9 cellular contexts compared by ENCODE assay signal in the genomic region with DNA sequence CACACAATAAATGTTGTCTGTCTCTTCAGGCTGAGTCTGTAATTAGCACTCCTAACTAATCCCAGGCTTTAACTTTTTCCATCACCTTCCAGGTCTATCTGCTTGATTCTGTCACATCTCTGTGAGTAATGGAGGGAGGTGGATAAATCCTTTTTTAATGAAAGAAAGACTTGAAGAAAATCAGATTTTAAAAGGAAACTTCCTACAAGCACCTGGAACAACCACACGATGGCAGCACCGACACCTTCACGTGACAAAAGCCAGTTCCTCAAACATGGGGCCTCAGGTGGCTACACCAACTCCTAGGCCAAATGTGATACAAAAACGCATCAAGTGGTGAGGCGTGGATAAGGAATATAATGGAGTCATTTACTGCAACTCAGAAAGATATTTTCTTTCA. TPM values are rescaled to one million over a fixed set of nuclear protein-coding genes. Genes with fewer than 3 reads are reported as not detected.
DNase-seq lines count a peak whose midpoint lies in the region; ATAC-seq and TF ChIP-seq lines count a peak whose summit lies in the region.
"Had no signal": no experiment of that assay in that cellular context is flagged by ENCODE, and none has a peak within 500 bp of the region (broad histone marks: within the 10 kb centered on the region; RNA-seq: fewer than 3 reads in every experiment).

No MANE protein-coding gene starts in this region.

- H3K27me3 ChIP-seq in endodermal cell (ENCODE audit: control insufficient read depth, insufficient read depth, low read length, poor library complexity, severe bottlenecking) (no peaks in the 10 kb centered on the region), parathyroid adenoma (ENCODE audit: control insufficient read depth, insufficient read depth, low read length) (no peaks in the 10 kb centered on the region), gastroesophageal sphincter (no peaks in the 10 kb centered on the region)

- no peaks in the 10 kb centered on the region for H3K4me1 ChIP-seq in HEK293 (ENCODE audit: control insufficient read depth, insufficient read depth, low read length)
- no peaks in the 10 kb centered on the region for H3K4me1 ChIP-seq in endodermal cell (ENCODE audit: control insufficient read depth, insufficient read depth, low read length)
- H3K4me1 ChIP-seq in parathyroid adenoma: no peaks in the 10 kb centered on the region
- H3K4me1 ChIP-seq in gastroesophageal sphincter: no peaks in the 10 kb centered on the region

- H3K4me1 Mint-ChIP-seq in endodermal cell: no peaks in the 10 kb centered on the region

- H3K36me3 ChIP-seq in HEK293 (ENCODE audit: control insufficient read depth in 2 of 2, insufficient read depth in 1 of 2, low read length in 2 of 2) (peaks cover 14 to 72% of the 10 kb centered on the region in 2 experiments; a peak in 2 of 3 replicates), endodermal cell (ENCODE audit: control insufficient read depth, insufficient read depth, low read length) (peaks cover 40% of the 10 kb centered on the region), parathyroid adenoma (ENCODE audit: control insufficient read depth, insufficient read depth, low read length) (no peaks in the 10 kb centered on the region), gastroesophageal sphincter (peaks cover 0 to 97% of the 10 kb centered on the region in 2 donors)

- peaks cover 11% of the 10 kb centered on the region for H3K79me2 ChIP-seq in parathyroid adenoma

- ATAC-seq in GM19395 (IDR thresholded peaks at IDR 0.05; ENCODE audit: unreplicated experiment): no peak
- no peak for ATAC-seq in gastroesophageal sphincter

- no peak overlapping the region for H3K4me3 Mint-ChIP-seq in endodermal cell

- H3K9me3 ChIP-seq in HEK293 (ENCODE audit: control insufficient read depth, insufficient read depth, low read depth, low read length) (no peaks in the 10 kb centered on the region), endodermal cell (ENCODE audit: control insufficient read depth, low read length) (no peaks in the 10 kb centered on the region), parathyroid adenoma (ENCODE audit: control insufficient read depth, low read length) (no peaks in the 10 kb centered on the region), gastroesophageal sphincter (no peaks in the 10 kb centered on the region)

- CTCF ChIA-PET in HEK293 (lab: Yijun Ruan, JAX): interaction anchor here (0.6 to 1.9 kb wide), 16 partner anchors 9 to 969 kb away, joined by 3 to 9 read pairs (median 4); a partner anchor contains a TSS

- DNase-seq in EH (ENCODE audit: low read depth): peak; percentile 35
- peak; percentile 2 for DNase-seq in SHP77 treated with DMSO at 0.1 percent for 48 hours (lab: John Stamatoyannopoulos, UW)
- DNase-seq in endodermal cell: peak; percentile 79
- DNase-seq in substantia nigra (lab: John Stamatoyannopoulos, UW): no peak

- no peak for TF ChIP-seq POLR2A in gastroesophageal sphincter (IDR thresholded peaks at IDR 0.05)

- no peak overlapping the region for H3K27ac ChIP-seq in HEK293 (ENCODE audit: extremely low read depth, low read depth, low read length)
- no peak overlapping the region for H3K27ac ChIP-seq in endodermal cell (ENCODE audit: low read depth, low read length)
- H3K27ac ChIP-seq in parathyroid adenoma: no peak overlapping the region
- H3K27ac ChIP-seq in substantia nigra (ENCODE audit: low read depth, low read length, poor library complexity, severe bottlenecking): no peak overlapping the region
- H3K27ac ChIP-seq in gastroesophageal sphincter: no peak overlapping the region

- POLR2A ChIA-PET in HEK293 (lab: Yijun Ruan, JAX): no interaction called here

- TF ChIP-seq CTCF in HEK293 (tag by site-specific recombination; IDR thresholded peaks at IDR 0.05): no peak; the same call in 1 of the 2 replicates
- peak; percentile 81 for TF ChIP-seq CTCF in endodermal cell (conservative IDR thresholded peaks at IDR 0.05)
- TF ChIP-seq CTCF in parathyroid adenoma (IDR thresholded peaks at IDR 0.05): peak; percentile 34
- peak in 1 of 4 experiments; percentile 40 for TF ChIP-seq CTCF in gastroesophageal sphincter (IDR thresholded peaks at IDR 0.05)

- H3K4me3 ChIP-seq in HEK293 (ENCODE audit: low read depth, low read length) (no peak overlapping the region), endodermal cell (ENCODE audit: low read length) (no peak overlapping the region), parathyroid adenoma (ENCODE audit: low read depth, low read length) (no peak overlapping the region), gastroesophageal sphincter (no peak overlapping the region)

- no peak for TF ChIP-seq EP300 in gastroesophageal sphincter (IDR thresholded peaks at IDR 0.05)

- H3K9me3 Mint-ChIP-seq in endodermal cell: no peaks in the 10 kb centered on the region

- no peak overlapping the region for H3K27ac Mint-ChIP-seq in endodermal cell

- peaks cover 30% of the 10 kb centered on the region for H3K36me3 Mint-ChIP-seq in endodermal cell (ENCODE audit: low read depth)

- WGBS in endodermal cell (ENCODE audit: insufficient coverage in 1 of 2, insufficient read length in 1 of 2), 2 experiments: 64 to 71% methylated on average over 3 to 5 of the region's 5 CpGs
- 51 to 55% methylated on average over 5 of the region's 5 CpGs for WGBS in gastroesophageal sphincter (ENCODE audit: low coverage in 1 of 2), 2 donors

- no peak overlapping the region for H2AFZ ChIP-seq in parathyroid adenoma

- H3K4me2 ChIP-seq in parathyroid adenoma (ENCODE audit: low read length): no peak overlapping the region

- no peaks in the 10 kb centered on the region for H3K27me3 Mint-ChIP-seq in endodermal cell (ENCODE audit: insufficient read depth)

- H3K9ac ChIP-seq in endodermal cell (ENCODE audit: extremely low read depth, low read length, poor library complexity, severe bottlenecking): no peak overlapping the region
- H3K9ac ChIP-seq in parathyroid adenoma: no peak overlapping the region

TF ChIP-seq in HEK293, 187 proteins besides CTCF, POLR2A, EP300 and RAD21:
- TF ChIP-seq, protein P1, sequence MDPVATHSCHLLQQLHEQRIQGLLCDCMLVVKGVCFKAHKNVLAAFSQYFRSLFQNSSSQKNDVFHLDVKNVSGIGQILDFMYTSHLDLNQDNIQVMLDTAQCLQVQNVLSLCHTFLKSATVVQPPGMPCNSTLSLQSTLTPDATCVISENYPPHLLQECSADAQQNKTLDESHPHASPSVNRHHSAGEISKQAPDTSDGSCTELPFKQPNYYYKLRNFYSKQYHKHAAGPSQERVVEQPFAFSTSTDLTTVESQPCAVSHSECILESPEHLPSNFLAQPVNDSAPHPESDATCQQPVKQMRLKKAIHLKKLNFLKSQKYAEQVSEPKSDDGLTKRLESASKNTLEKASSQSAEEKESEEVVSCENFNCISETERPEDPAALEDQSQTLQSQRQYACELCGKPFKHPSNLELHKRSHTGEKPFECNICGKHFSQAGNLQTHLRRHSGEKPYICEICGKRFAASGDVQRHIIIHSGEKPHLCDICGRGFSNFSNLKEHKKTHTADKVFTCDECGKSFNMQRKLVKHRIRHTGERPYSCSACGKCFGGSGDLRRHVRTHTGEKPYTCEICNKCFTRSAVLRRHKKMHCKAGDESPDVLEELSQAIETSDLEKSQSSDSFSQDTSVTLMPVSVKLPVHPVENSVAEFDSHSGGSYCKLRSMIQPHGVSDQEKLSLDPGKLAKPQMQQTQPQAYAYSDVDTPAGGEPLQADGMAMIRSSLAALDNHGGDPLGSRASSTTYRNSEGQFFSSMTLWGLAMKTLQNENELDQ (tag by site-specific recombination; IDR thresholded peaks at IDR 0.05; ENCODE audit: low read depth): no peak
- no peak for TF ChIP-seq ZNF777 (tag by site-specific recombination; IDR thresholded peaks at IDR 0.05; ENCODE audit: borderline replicate concordance)
- peak; percentile 20 for TF ChIP-seq ZNF654 (tag by site-specific recombination; IDR thresholded peaks at IDR 0.05; ENCODE audit: low read depth)

RNA-seq across cellular contexts. Expression of a gene that starts 41.8 kb away (rescaled TPM):
- total RNA-seq in endodermal cell (10 to 100 TPM; 15.5 to 17.4 TPM), gastroesophageal sphincter (10 to 100 TPM; 28.3 to 31.5 (median 29.7) TPM)
- polyA plus RNA-seq in endodermal cell (2013, experiment 1 of 2): 14.6 TPM
- 12.4 TPM for polyA plus RNA-seq in endodermal cell (2013, experiment 2 of 2)

RNA-seq across cellular contexts. Expression of a gene that starts 46.1 kb away (rescaled TPM):
- total RNA-seq in endodermal cell (not detected), gastroesophageal sphincter (not detected)
- 0.28 TPM for polyA plus RNA-seq in endodermal cell (2013, experiment 1 of 2)
- polyA plus RNA-seq in endodermal cell (2013, experiment 2 of 2): not detected
- total RNA-seq: T-helper 2 cell treated with Interferon-gamma antibody and Interleukin-4, amounts not matched to agents 100 ng/mL and 5 ng/mL, for 36 hours had no signal

RNA-seq across cellular contexts. Expression of a gene that starts 49.6 kb away (rescaled TPM):
- total RNA-seq in endodermal cell (10 to 100 TPM; 18.1 to 22.2 TPM), gastroesophageal sphincter (10 to 100 TPM; 16.9 to 30.0 (median 20.7) TPM)
- polyA plus RNA-seq in endodermal cell (2013, experiment 1 of 2): 20.8 TPM
- 22.3 TPM for polyA plus RNA-seq in endodermal cell (2013, experiment 2 of 2)

Comparison
In these comparisons a context has a peak if more than half of its experiments do, and no peak if none do; other contexts are left out.
1. DNase-seq: peak in EH (single experiment), SHP77 treated with DMSO at 0.1 percent for 48 hours (single experiment) and endodermal cell (single experiment); none in substantia nigra (0 of 49).